Comparison of ENCODE assay signal across 10 cellular contexts in genomic region chr22:24583221-24583971, GRCh38. TPM values are rescaled to one million over a fixed set of nuclear protein-coding genes. Genes with fewer than 3 reads are reported as not detected.
DNase-seq lines count a peak whose midpoint lies in the region; ATAC-seq, FAIRE-seq and TF ChIP-seq lines count a peak whose summit lies in the region.
"Had no signal": no experiment of that assay in that cellular context is flagged by ENCODE, and none has a peak within 500 bp of the region (broad histone marks: within the 10 kb centered on the region; RNA-seq: fewer than 3 reads in every experiment).

No MANE protein-coding gene starts in this region.

- POLR2A ChIA-PET in PC-3 (lab: Charles Lee; ENCODE audit: unreplicated experiment), result interaction anchor here (0.6 kb wide), 1 partner anchor 28 kb away, joined by 4 read pairs; the partner anchor contains the start of gene GUCD1

- H3K9me3 ChIP-seq in colonic mucosa (no peaks in the 10 kb centered on the region), muscle layer of colon (ENCODE audit: low read length) (no peaks in the 10 kb centered on the region), PC-3 (ENCODE audit: low read length) (no peaks in the 10 kb centered on the region)

- H3K4me2 ChIP-seq in PC-3 (ENCODE audit: low read length), result no peak overlapping the region

- no peaks in the 10 kb centered on the region for H3F3A ChIP-seq in PC-3 (ENCODE audit: low read length, unreplicated experiment)

- H3K4me3 ChIP-seq in colonic mucosa (no peak overlapping the region), muscle layer of colon (ENCODE audit: low read depth in 1 of 2, low read length in 2 of 2) (peak overlapping the region; percentile 4 to 43), PC-3 (ENCODE audit: low read length) (no peak overlapping the region)

- H3K79me2 ChIP-seq in PC-3 (ENCODE audit: low read length), result no peaks in the 10 kb centered on the region

- H3K4me1 ChIP-seq in colonic mucosa, result no peaks in the 10 kb centered on the region
- H3K4me1 ChIP-seq in muscle layer of colon (ENCODE audit: insufficient read depth, low read length), result peaks cover 36% of the 10 kb centered on the region
- H3K4me1 ChIP-seq in PC-3 (ENCODE audit: insufficient read depth, low read length), result peaks cover 9% of the 10 kb centered on the region

- no peaks in the 10 kb centered on the region for H3K27me3 ChIP-seq in colonic mucosa
- H3K27me3 ChIP-seq in muscle layer of colon (ENCODE audit: control insufficient read depth in 1 of 2, insufficient read depth in 2 of 2, low read length in 2 of 2), result no peaks in the 10 kb centered on the region
- H3K27me3 ChIP-seq in PC-3 (ENCODE audit: low read length), result no peaks in the 10 kb centered on the region

- TF ChIP-seq CTCF in colonic mucosa (IDR thresholded peaks at IDR 0.05) (no peak), PC-3 (conservative IDR thresholded peaks at IDR 0.05; ENCODE audit: low read depth, low read length) (no peak)

- FAIRE-seq in frontal cortex (lab: Jason Lieb, UNC), result no peak
- FAIRE-seq: colon had no signal

- 0 out of 2 replicates have a peak, but pooled peaks cover 4% of the 10 kb centered on the region for H4K20me1 ChIP-seq in PC-3 (ENCODE audit: low read length)

- peak overlapping the region; percentile 4 to 63 for H3K9ac ChIP-seq in colonic mucosa (ENCODE audit: low read depth in 2 of 2, low read length in 2 of 2)
- H3K9ac ChIP-seq in muscle layer of colon (ENCODE audit: low read length), result peak overlapping the region; percentile 40
- no peak overlapping the region for H3K9ac ChIP-seq in PC-3 (ENCODE audit: low read length)

- CTCF ChIA-PET in PC-3 (lab: Charles Lee), result interaction anchor here (0.6 kb wide), 1 partner anchor 427 kb away, joined by 3 read pairs; no protein-coding TSS in a partner anchor

- no peak overlapping the region for H3K27ac ChIP-seq in colonic mucosa
- peak overlapping the region; percentile 86 for H3K27ac ChIP-seq in muscle layer of colon (ENCODE audit: low read depth, low read length)
- no peak overlapping the region for H3K27ac ChIP-seq in PC-3 (ENCODE audit: low read length)

- no peak overlapping the region for H2AFZ ChIP-seq in PC-3 (ENCODE audit: low read length)

- no TSS peak for BruUV-seq in PC-3 (replicated peaks; lab: Mats Ljungman, UMichigan)

- H3K9me2 ChIP-seq in PC-3 (replicated peaks; ENCODE audit: low read length), result no peaks in the 10 kb centered on the region

- ATAC-seq in PC-3 (no peak), HG03159 (IDR thresholded peaks at IDR 0.05; ENCODE audit: unreplicated experiment) (no peak), GM19395 (IDR thresholded peaks at IDR 0.05; ENCODE audit: unreplicated experiment) (no peak)

- intact Hi-C loops in colonic mucosa (cut with DNase I), result no loop called here
- intact Hi-C loops in PC-3 (cut with micrococcal nuclease), result no loop called here

- DNase-seq in COR-L47 (lab: John Stamatoyannopoulos, UW) (peak; percentile 91), NCI-H2029 (lab: John Stamatoyannopoulos, UW) (peak; percentile 74), colonic mucosa (no peak), PC-3 (no peak), frontal cortex (ENCODE audit: low spot score in 2 of 2) (no peak)
- DNase-seq: KG1 had no signal

- no peaks in the 10 kb centered on the region for H3K36me3 ChIP-seq in colonic mucosa
- H3K36me3 ChIP-seq in muscle layer of colon (ENCODE audit: insufficient read depth, low read length), result peaks cover 21% of the 10 kb centered on the region
- no peaks in the 10 kb centered on the region for H3K36me3 ChIP-seq in PC-3 (ENCODE audit: low read depth, low read length)

RNA-seq across cellular contexts. Expression of gene LRRC75B, which starts 9.5 kb away (rescaled TPM):
- total RNA-seq in colonic mucosa, result 10 to 100 TPM in 1 of 2 donors, 1 to 10 TPM in 1; 7.9 to 10.2 TPM
- 4.5 and 7.7 TPM in 2 replicates for total RNA-seq in PC-3 (2014; rRNA removed)
- 8.2 TPM for total RNA-seq in frontal cortex

RNA-seq across cellular contexts. Expression of gene GGT1, which starts 19.6 kb away (rescaled TPM):
- total RNA-seq in colonic mucosa (10 to 100 TPM; 16.8 to 50.4 TPM), PC-3 (2014; rRNA removed) (2.2 and 3.7 TPM in 2 replicates), frontal cortex (2.0 TPM)

RNA-seq across cellular contexts. Expression of gene SNRPD3, which starts 27.6 kb away (rescaled TPM):
- 100 to 1,000 TPM in 1 of 2 donors, 10 to 100 TPM in 1; 71.4 to 142 TPM for total RNA-seq in colonic mucosa
- total RNA-seq in PC-3 (2014; rRNA removed), result 175 and 270 TPM in 2 replicates
- 140 TPM for total RNA-seq in frontal cortex

RNA-seq across cellular contexts. Expression of gene GUCD1, which starts 28.5 kb away (rescaled TPM):
- 100 to 1,000 TPM; 188 to 207 TPM for total RNA-seq in colonic mucosa
- 63.5 and 65.8 TPM in 2 replicates for total RNA-seq in PC-3 (2014; rRNA removed)
- 35.1 TPM for total RNA-seq in frontal cortex

Comparison
In these comparisons a context has a peak if more than half of its experiments do, and no peak if none do; other contexts are left out.
1. DNase-seq: peak in COR-L47 (single experiment) and NCI-H2029 (single experiment); none in colonic mucosa (single experiment), PC-3 (single experiment) and frontal cortex (0 of 2).
2. H3K4me3 ChIP-seq: peak in muscle layer of colon (2 of 2); none in colonic mucosa (single experiment) and PC-3 (single experiment).